10 cellular contexts compared by ENCODE assay signal in the genomic region with DNA sequence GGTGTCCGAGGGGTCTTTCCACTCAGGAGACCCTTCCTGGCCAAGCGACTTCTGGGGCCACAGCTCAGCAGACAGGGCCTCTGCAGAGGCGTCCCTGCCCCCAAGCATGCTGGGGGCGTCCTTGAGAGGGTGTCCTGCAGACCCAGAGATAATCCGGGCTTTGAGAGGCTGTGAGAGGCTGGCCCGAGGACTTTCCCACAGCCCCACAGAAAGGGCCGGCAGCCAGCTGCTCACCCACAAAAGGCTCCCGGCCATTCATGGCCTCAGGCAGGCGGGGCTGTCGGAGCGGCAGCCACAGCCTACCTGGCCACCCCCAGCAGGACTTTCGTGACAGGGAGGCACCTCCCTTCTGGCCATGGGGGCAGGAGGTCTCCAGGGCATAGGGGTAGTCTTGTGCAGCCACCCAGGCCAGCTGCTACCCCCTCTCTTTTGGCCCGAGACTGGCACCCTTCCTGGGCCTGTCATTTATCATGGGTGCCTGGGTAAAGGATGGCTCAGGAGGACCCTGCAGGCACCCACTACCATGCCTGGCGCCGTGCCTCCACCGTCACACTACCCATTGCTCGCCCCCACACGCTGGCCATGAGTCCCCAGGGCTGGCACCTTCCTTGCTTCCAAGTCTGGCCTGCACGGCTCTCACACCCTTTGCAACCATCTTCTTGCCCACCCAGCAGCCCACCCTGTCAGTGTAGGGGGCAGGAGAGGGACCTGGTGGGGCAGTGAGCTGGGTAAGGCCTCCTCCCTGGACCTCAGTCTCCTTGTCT. TPM values are rescaled to one million over a fixed set of nuclear protein-coding genes. Genes with fewer than 3 reads are reported as not detected.
DNase-seq lines count a peak whose midpoint lies in the region; ATAC-seq and TF ChIP-seq lines count a peak whose summit lies in the region.
"Had no signal": no experiment of that assay in that cellular context is flagged by ENCODE, and none has a peak within 500 bp of the region (broad histone marks: within the 10 kb centered on the region; RNA-seq: fewer than 3 reads in every experiment).

No MANE protein-coding gene starts in this region.

- H3K79me2 ChIP-seq in KMS-11 (ENCODE audit: insufficient read depth, low read depth), result no peaks in the 10 kb centered on the region

- H3K27ac ChIP-seq in 22Rv1, result peak overlapping the region; percentile 99
- H3K27ac ChIP-seq in KMS-11, result no peak overlapping the region

- 0 out of 2 replicates have a peak, but pooled peaks cover under 1% of the 10 kb centered on the region for H3K27me3 ChIP-seq in KMS-11 (ENCODE audit: insufficient read depth, low read depth)

- no peaks in the 10 kb centered on the region for H3K27me3 Mint-ChIP-seq in central memory CD8-positive, alpha-beta T cell
- no peaks in the 10 kb centered on the region for H3K27me3 Mint-ChIP-seq in naive thymus-derived CD8-positive, alpha-beta T cell

- peak overlapping the region; percentile 86; the same call in 1 of the 2 replicates for H2AFZ ChIP-seq in KMS-11 (ENCODE audit: low read depth)

- H3K9ac ChIP-seq in KMS-11, result no peak overlapping the region

- no peak for TF ChIP-seq CTCF in 22Rv1 (IDR thresholded peaks at IDR 0.05)
- no peak for TF ChIP-seq CTCF in KMS-11 (conservative IDR thresholded peaks at IDR 0.05; ENCODE audit: low read depth, low read length)

- H3K4me1 Mint-ChIP-seq in central memory CD8-positive, alpha-beta T cell, result peaks cover 6% of the 10 kb centered on the region
- peaks cover 7 to 44% (median 34%) of the 10 kb centered on the region in 4 donors for H3K4me1 Mint-ChIP-seq in naive thymus-derived CD8-positive, alpha-beta T cell

- no peak overlapping the region for H3K4me3 Mint-ChIP-seq in central memory CD8-positive, alpha-beta T cell
- peak overlapping the region in 6 of 10 donors; percentile 10 to 96 (median 32) for H3K4me3 Mint-ChIP-seq in naive thymus-derived CD8-positive, alpha-beta T cell

- peaks cover 24% of the 10 kb centered on the region for H3K36me3 Mint-ChIP-seq in central memory CD8-positive, alpha-beta T cell (ENCODE audit: insufficient read depth)
- H3K36me3 Mint-ChIP-seq in naive thymus-derived CD8-positive, alpha-beta T cell, result no peaks in the 10 kb centered on the region

- DNase-seq in central memory CD8-positive, alpha-beta T cell (ENCODE audit: low spot score in 2 of 2), result no peak
- no peak for DNase-seq in naive thymus-derived CD8-positive, alpha-beta T cell
- no peak for DNase-seq in NCI-H146 (lab: John Stamatoyannopoulos, UW)
- no peak for DNase-seq in NCI-H2081 treated with DMSO at 0.1 percent for 48 hours (lab: John Stamatoyannopoulos, UW)
- DNase-seq in HT-29 (ENCODE audit: low spot score), result no peak
- DNase-seq: NCI-H446 had no signal

- H3K27ac Mint-ChIP-seq in central memory CD8-positive, alpha-beta T cell (ENCODE audit: low read depth), result peak overlapping the region; percentile 94
- H3K27ac Mint-ChIP-seq in naive thymus-derived CD8-positive, alpha-beta T cell, result peak overlapping the region in 8 of 10 donors; percentile 10 to 88 (median 59)

- ATAC-seq in central memory CD8-positive, alpha-beta T cell (replicated peaks; ENCODE audit: extremely low read depth, poor library complexity, severe bottlenecking), result no peak
- no peak for ATAC-seq in naive thymus-derived CD8-positive, alpha-beta T cell
- ATAC-seq in GM19395 (IDR thresholded peaks at IDR 0.05; ENCODE audit: unreplicated experiment), result no peak

- H3K4me2 ChIP-seq in KMS-11, result no peak overlapping the region; the same call in 1 of the 2 replicates

- no peaks in the 10 kb centered on the region for H3K9me3 Mint-ChIP-seq in central memory CD8-positive, alpha-beta T cell
- no peaks in the 10 kb centered on the region for H3K9me3 Mint-ChIP-seq in naive thymus-derived CD8-positive, alpha-beta T cell

- H3K4me3 ChIP-seq in KMS-11 (IDR thresholded peaks at IDR 0.05; ENCODE audit: insufficient read depth, low read depth, low read length), result no peak overlapping the region

- H4K20me1 ChIP-seq in KMS-11 (ENCODE audit: insufficient read depth), result no peaks in the 10 kb centered on the region

- H3K4me1 ChIP-seq in KMS-11 (ENCODE audit: low read depth, poor library complexity, severe bottlenecking), result peaks cover 36% of the 10 kb centered on the region

- H3K36me3 ChIP-seq in KMS-11 (ENCODE audit: insufficient read depth), result no peaks in the 10 kb centered on the region

- POLR2A ChIA-PET in naive thymus-derived CD8-positive, alpha-beta T cell (lab: Charles Lee), result interaction anchor here (0.9 to 13.3 kb wide), 15 partner anchors 11 to 355 kb away, joined by 3 to 528 read pairs (median 5); a partner anchor contains a TSS

RNA-seq across cellular contexts. Expression of a gene that starts 11.1 kb away (rescaled TPM):
- total RNA-seq in naive thymus-derived CD8-positive, alpha-beta T cell, result 100 to 1,000 TPM; 187 to 190 TPM
- 10 to 100 TPM; 45.8 to 61.6 (median 48.9) TPM for polyA plus RNA-seq in naive thymus-derived CD8-positive, alpha-beta T cell
- total RNA-seq in HT-29 (2014; rRNA removed; shearing (Covaris generic)), result 77.4 and 85.6 TPM in 2 replicates

RNA-seq across cellular contexts. Expression of a gene that starts 15.0 kb away (rescaled TPM):
- under 1 TPM in 1 of 2 experiments, not detected in 1; 0.30 TPM for total RNA-seq in naive thymus-derived CD8-positive, alpha-beta T cell
- not detected for polyA plus RNA-seq in naive thymus-derived CD8-positive, alpha-beta T cell
- total RNA-seq in HT-29 (2014; rRNA removed; shearing (Covaris generic)), result 0.28 and 0.42 TPM in 2 replicates
- total RNA-seq: HT1080 had no signal

RNA-seq across cellular contexts. Expression of a gene that starts 18.7 kb away (rescaled TPM):
- 100 to 1,000 TPM; 149 to 155 TPM for total RNA-seq in naive thymus-derived CD8-positive, alpha-beta T cell
- 10 to 100 TPM in 2 of 3 donors, 1 to 10 TPM in 1; 9.0 to 31.7 (median 13.4) TPM for polyA plus RNA-seq in naive thymus-derived CD8-positive, alpha-beta T cell
- total RNA-seq in HT-29 (2014; rRNA removed; shearing (Covaris generic)), result 37.8 and 48.3 TPM in 2 replicates

RNA-seq across cellular contexts. Expression of a gene that starts 41.5 kb away (rescaled TPM):
- total RNA-seq in naive thymus-derived CD8-positive, alpha-beta T cell, result 10 to 100 TPM; 39.6 to 45.4 TPM
- polyA plus RNA-seq in naive thymus-derived CD8-positive, alpha-beta T cell, result 10 to 100 TPM; 20.6 to 37.5 (median 27.4) TPM
- total RNA-seq in HT-29 (2014; rRNA removed; shearing (Covaris generic)), result 90.1 and 101 TPM in 2 replicates
